8 cellular contexts compared by ENCODE assay signal in genomic region chr5:40225147-40225546, GRCh38.
DNase-seq lines count a peak whose midpoint lies in the region; ATAC-seq and FAIRE-seq lines count a peak whose summit lies in the region.
"Not testable (repeated sequence)": the region's sequence is repeated elsewhere in the genome, so short reads cannot be mapped to it uniquely, and the experiment has no call there.

No MANE protein-coding gene starts in this region.

- peaks cover 65% of the 10 kb centered on the region for H3K4me1 Mint-ChIP-seq in activated T-cell treated with anti-CD3 and anti-CD28 coated beads, Interleukin-2, amount 50 U/mL, for 24 hours (ENCODE audit: low read depth)
- peaks cover 37 to 80% of the 10 kb centered on the region in 2 donors for H3K4me1 Mint-ChIP-seq in stimulated activated naive B cell treated with anti-CD40 and anti-IgM and Interleukin-4, amounts not matched to agents 10 μg/mL and 1 μg/mL and 100 μg/mL, for 72 hours

- ATAC-seq in HG03432 (IDR thresholded peaks at IDR 0.05; ENCODE audit: unreplicated experiment), result peak; percentile 34
- peak; percentile 33 to 48 for ATAC-seq in stimulated activated naive B cell treated with anti-CD40 and anti-IgM and Interleukin-4, amounts not matched to agents 10 μg/mL and 1 μg/mL and 100 μg/mL, for 72 hours (replicated peaks)

- DNase-seq in GM18507 (ENCODE audit: extremely low spot score, insufficient read length, low read depth); activated T-cell treated with anti-CD3 and anti-CD28 coated beads, Interleukin-2, amount 50 U/mL, for 24 hours: not testable (repeated sequence)
- peak; percentile 44 for DNase-seq in activated CD4-positive, alpha-beta T cell treated with anti-CD3 and anti-CD28 coated beads for 48 hours
- DNase-seq in activated naive CD4-positive, alpha-beta T cell treated with Interleukin-2 at 50 U/mL for 16 hours, result peak; percentile 58
- peak; percentile 29 for DNase-seq in kidney tubule cell (ENCODE audit: low spot score)
- DNase-seq in stimulated activated CD4-positive, alpha-beta T cell treated with anti-CD3 and anti-CD28 coated beads, Interleukin-2, amount 100 ng/mL, for 4 hours (ENCODE audit: low read depth), result peak; percentile 6
- peak; percentile 60 for DNase-seq in stimulated activated naive B cell treated with anti-CD40 and anti-IgM and Interleukin-4, amounts not matched to agents 10 μg/mL and 1 μg/mL and 100 μg/mL, for 72 hours

- peak; percentile 53 for FAIRE-seq in GM18507 (lab: Jason Lieb, UNC)

- H3K4me3 Mint-ChIP-seq in activated T-cell treated with anti-CD3 and anti-CD28 coated beads, Interleukin-2, amount 50 U/mL, for 24 hours, result peak overlapping the region; percentile 60
- peak overlapping the region; percentile 25 to 47 for H3K4me3 Mint-ChIP-seq in stimulated activated naive B cell treated with anti-CD40 and anti-IgM and Interleukin-4, amounts not matched to agents 10 μg/mL and 1 μg/mL and 100 μg/mL, for 72 hours

- H3K9me3 Mint-ChIP-seq in activated T-cell treated with anti-CD3 and anti-CD28 coated beads, Interleukin-2, amount 50 U/mL, for 24 hours; stimulated activated naive B cell treated with anti-CD40 and anti-IgM and Interleukin-4, amounts not matched to agents 10 μg/mL and 1 μg/mL and 100 μg/mL, for 72 hours: not testable (repeated sequence)

- peak overlapping the region; percentile 97 for H3K27ac Mint-ChIP-seq in activated T-cell treated with anti-CD3 and anti-CD28 coated beads, Interleukin-2, amount 50 U/mL, for 24 hours
- peak overlapping the region; percentile 90 for H3K27ac Mint-ChIP-seq in stimulated activated naive B cell treated with anti-CD40 and anti-IgM and Interleukin-4, amounts not matched to agents 10 μg/mL and 1 μg/mL and 100 μg/mL, for 72 hours

- H3K36me3 Mint-ChIP-seq in activated T-cell treated with anti-CD3 and anti-CD28 coated beads, Interleukin-2, amount 50 U/mL, for 24 hours (ENCODE audit: low read depth); stimulated activated naive B cell treated with anti-CD40 and anti-IgM and Interleukin-4, amounts not matched to agents 10 μg/mL and 1 μg/mL and 100 μg/mL, for 72 hours: not testable (repeated sequence)

- H3K27me3 Mint-ChIP-seq in activated T-cell treated with anti-CD3 and anti-CD28 coated beads, Interleukin-2, amount 50 U/mL, for 24 hours; stimulated activated naive B cell treated with anti-CD40 and anti-IgM and Interleukin-4, amounts not matched to agents 10 μg/mL and 1 μg/mL and 100 μg/mL, for 72 hours: not testable (repeated sequence)
